In genomic region chr14:105305350-105305749, GRCh38 we compare ENCODE assay signal across 24 cellular contexts. TPM values are rescaled to one million over a fixed set of nuclear protein-coding genes. Genes with fewer than 3 reads are reported as not detected.
A peak's percentile ranks its signal among the peaks of the same experiment; 100 is the strongest.
DNase-seq lines count a peak whose midpoint lies in the region; ATAC-seq, FAIRE-seq and TF ChIP-seq lines count a peak whose summit lies in the region.
"Had no signal": no experiment of that assay in that cellular context is flagged by ENCODE, and none has a peak within 500 bp of the region (broad histone marks: within the 10 kb centered on the region; RNA-seq: fewer than 3 reads in every experiment).

No MANE protein-coding gene starts in this region.

- H3K27ac ChIP-seq in PC-3 (ENCODE audit: low read length) = no peak overlapping the region
- H3K27ac ChIP-seq: C4-2B, colonic mucosa had no signal

- no peaks in the 10 kb centered on the region for H4K20me1 ChIP-seq in PC-3 (ENCODE audit: low read length)

- TF ChIP-seq CTCF in PC-3 (conservative IDR thresholded peaks at IDR 0.05; ENCODE audit: low read depth, low read length) = no peak

- no peak overlapping the region for H3K4me2 ChIP-seq in PC-3 (ENCODE audit: low read length)

- H2AFZ ChIP-seq in PC-3 (ENCODE audit: low read length) = no peak overlapping the region

- H3K36me3 Mint-ChIP-seq in activated CD4-positive, alpha-beta T cell treated with anti-CD3 and anti-CD28 coated beads, Interleukin-2, amount 10 ng/mL, durations not matched to agents 24 days and 14 days (ENCODE audit: low read depth) = peaks cover 2% of the 10 kb centered on the region
- peaks cover 12% of the 10 kb centered on the region for H3K36me3 Mint-ChIP-seq in activated CD8-positive, alpha-beta T cell treated with anti-CD3 and anti-CD28 coated beads, Interleukin-2, amount 10 ng/mL, durations not matched to agents 7 days and 5 days (ENCODE audit: low read depth)
- no peaks in the 10 kb centered on the region for H3K36me3 Mint-ChIP-seq in naive thymus-derived CD8-positive, alpha-beta T cell
- H3K36me3 Mint-ChIP-seq: activated naive CD4-positive, alpha-beta T cell treated with anti-CD3 and anti-CD28 coated beads, Interleukin-2, amount 50 U/mL, for 24 hours; brain had no signal

- H3K9me3 ChIP-seq in PC-3 (ENCODE audit: low read length) = no peaks in the 10 kb centered on the region
- H3K9me3 ChIP-seq: colonic mucosa had no signal

- peak overlapping the region; percentile 67 for H3K27ac Mint-ChIP-seq in activated CD4-positive, alpha-beta T cell treated with anti-CD3 and anti-CD28 coated beads, Interleukin-2, amount 10 ng/mL, durations not matched to agents 24 days and 14 days
- peak overlapping the region; percentile 94 for H3K27ac Mint-ChIP-seq in activated CD8-positive, alpha-beta T cell treated with anti-CD3 and anti-CD28 coated beads, Interleukin-2, amount 10 ng/mL, durations not matched to agents 7 days and 5 days
- peak overlapping the region; percentile 81 to 95 (median 92) for H3K27ac Mint-ChIP-seq in naive thymus-derived CD8-positive, alpha-beta T cell
- H3K27ac Mint-ChIP-seq: nephron had no signal

- no peak overlapping the region for H3K4me3 ChIP-seq in PC-3 (ENCODE audit: low read length)
- H3K4me3 ChIP-seq: colonic mucosa had no signal

- ATAC-seq in activated CD8-positive, alpha-beta T cell treated with anti-CD3 and anti-CD28 coated beads, Interleukin-2, amount 10 ng/mL, durations not matched to agents 7 days and 5 days = no peak
- ATAC-seq in naive thymus-derived CD8-positive, alpha-beta T cell = no peak
- ATAC-seq in HG02840 (IDR thresholded peaks at IDR 0.05; ENCODE audit: low FRiP score, unreplicated experiment) (no peak), PC-3 (no peak), HG03520 (IDR thresholded peaks at IDR 0.05; ENCODE audit: unreplicated experiment) (no peak)

- H3K36me3 ChIP-seq in PC-3 (ENCODE audit: low read depth, low read length) = no peaks in the 10 kb centered on the region
- H3K36me3 ChIP-seq: colonic mucosa had no signal

- H3K79me2 ChIP-seq in PC-3 (ENCODE audit: low read length) = peaks cover under 1% of the 10 kb centered on the region; the same call in 1 of the 2 replicates

- no peaks in the 10 kb centered on the region for H3K9me2 ChIP-seq in PC-3 (replicated peaks; ENCODE audit: low read length)

- POLR2A ChIA-PET in activated CD8-positive, alpha-beta T cell treated with anti-CD3 and anti-CD28 coated beads, Interleukin-2, amount 10 ng/mL, durations not matched to agents 7 days and 5 days (lab: Charles Lee) = interaction anchor here (0.9 to 1.8 kb wide), 3 partner anchors 9 to 57 kb away, joined by 3 to 12 read pairs (median 4); partner anchors contain the start of genes BTBD6 and PACS2
- POLR2A ChIA-PET in naive thymus-derived CD8-positive, alpha-beta T cell (lab: Charles Lee) = interaction anchor here (0.8 to 7.3 kb wide), 3 partner anchors 8 to 106 kb away, joined by 3 to 114 read pairs (median 3); partner anchors contain the start of gene PACS2
- POLR2A ChIA-PET in PC-3 (lab: Charles Lee; ENCODE audit: unreplicated experiment) = no interaction called here

- peak; percentile 9 for FAIRE-seq in HTR-8/SVneo (lab: Jason Lieb, UNC)
- FAIRE-seq: A204.1, endothelial cell of umbilical vein had no signal

- no peaks in the 10 kb centered on the region for H3K9me3 Mint-ChIP-seq in activated CD4-positive, alpha-beta T cell treated with anti-CD3 and anti-CD28 coated beads, Interleukin-2, amount 10 ng/mL, durations not matched to agents 24 days and 14 days
- no peaks in the 10 kb centered on the region for H3K9me3 Mint-ChIP-seq in activated CD8-positive, alpha-beta T cell treated with anti-CD3 and anti-CD28 coated beads, Interleukin-2, amount 10 ng/mL, durations not matched to agents 7 days and 5 days (ENCODE audit: insufficient read depth)
- H3K9me3 Mint-ChIP-seq in naive thymus-derived CD8-positive, alpha-beta T cell = no peaks in the 10 kb centered on the region
- H3K9me3 Mint-ChIP-seq: activated naive CD4-positive, alpha-beta T cell treated with anti-CD3 and anti-CD28 coated beads, Interleukin-2, amount 50 U/mL, for 24 hours; nephron had no signal

- peak; percentile 73 for DNase-seq in activated CD4-positive, alpha-beta T cell treated with anti-CD3 and anti-CD28 coated beads, Interleukin-2, amount 10 ng/mL, durations not matched to agents 24 days and 14 days
- no peak for DNase-seq in activated CD4-positive, alpha-beta T cell treated with anti-CD3 and anti-CD28 coated beads, Interleukin-2, amount 50 U/mL, for 4 hours
- DNase-seq in HTR-8/SVneo (ENCODE audit: insufficient read length, low spot score) = no peak
- DNase-seq in activated CD8-positive, alpha-beta T cell treated with anti-CD3 and anti-CD28 coated beads, Interleukin-2, amount 10 ng/mL, durations not matched to agents 7 days and 5 days = peak; percentile 58
- DNase-seq in naive thymus-derived CD8-positive, alpha-beta T cell = no peak
- DNase-seq in PC-3 = no peak
- DNase-seq: colonic mucosa; DMS79 treated with DMSO at 0.1 percent for 48 hours; foreskin fibroblast; kidney glomerular epithelial cell; mesenchymal stem cell; NCI-H2029; NCI-H446 treated with DMSO at 0.1 percent for 48 hours; posterior cingulate gyrus; RPMI8226; stimulated activated CD4-positive, alpha-beta T cell treated with anti-CD3 and anti-CD28 coated beads, Interleukin-4, amount 100 ng/mL, for 24 hours had no signal

- intact Hi-C loops in activated CD4-positive, alpha-beta T cell treated with anti-CD3 and anti-CD28 coated beads, Interleukin-2, amount 10 ng/mL, durations not matched to agents 24 days and 14 days (cut with micrococcal nuclease) = no loop called here
- intact Hi-C loops in PC-3 (cut with micrococcal nuclease) = no loop called here

- H3F3A ChIP-seq in PC-3 (ENCODE audit: low read length, unreplicated experiment) = no peaks in the 10 kb centered on the region

- no peaks in the 10 kb centered on the region for H3K4me1 ChIP-seq in PC-3 (ENCODE audit: insufficient read depth, low read length)
- H3K4me1 ChIP-seq: colonic mucosa had no signal

- no peaks in the 10 kb centered on the region for H3K27me3 Mint-ChIP-seq in activated CD4-positive, alpha-beta T cell treated with anti-CD3 and anti-CD28 coated beads, Interleukin-2, amount 10 ng/mL, durations not matched to agents 24 days and 14 days
- no peaks in the 10 kb centered on the region for H3K27me3 Mint-ChIP-seq in activated CD8-positive, alpha-beta T cell treated with anti-CD3 and anti-CD28 coated beads, Interleukin-2, amount 10 ng/mL, durations not matched to agents 7 days and 5 days (ENCODE audit: low read depth)
- no peaks in the 10 kb centered on the region for H3K27me3 Mint-ChIP-seq in naive thymus-derived CD8-positive, alpha-beta T cell
- H3K27me3 Mint-ChIP-seq: activated naive CD4-positive, alpha-beta T cell treated with anti-CD3 and anti-CD28 coated beads, Interleukin-2, amount 50 U/mL, for 24 hours had no signal

- CTCF ChIA-PET in activated CD8-positive, alpha-beta T cell treated with anti-CD3 and anti-CD28 coated beads, Interleukin-2, amount 10 ng/mL, durations not matched to agents 7 days and 5 days (lab: Charles Lee) = interaction anchor here (0.5 to 1.4 kb wide), 6 partner anchors 9 to 47 kb away, joined by 3 to 4 read pairs (median 3); partner anchors contain the start of gene PACS2
- CTCF ChIA-PET in PC-3 (lab: Charles Lee) = no interaction called here

- H3K4me1 Mint-ChIP-seq in activated CD4-positive, alpha-beta T cell treated with anti-CD3 and anti-CD28 coated beads, Interleukin-2, amount 10 ng/mL, durations not matched to agents 24 days and 14 days = peaks cover 23% of the 10 kb centered on the region
- peaks cover 36% of the 10 kb centered on the region for H3K4me1 Mint-ChIP-seq in activated CD8-positive, alpha-beta T cell treated with anti-CD3 and anti-CD28 coated beads, Interleukin-2, amount 10 ng/mL, durations not matched to agents 7 days and 5 days (ENCODE audit: low read depth)
- H3K4me1 Mint-ChIP-seq in naive thymus-derived CD8-positive, alpha-beta T cell = peaks cover 12 to 30% (median 22%) of the 10 kb centered on the region in 4 donors
- H3K4me1 Mint-ChIP-seq: nephron had no signal

- BruUV-seq in PC-3 (replicated peaks; lab: Mats Ljungman, UMichigan) = no TSS peak

- no peak overlapping the region for H3K4me3 Mint-ChIP-seq in activated CD4-positive, alpha-beta T cell treated with anti-CD3 and anti-CD28 coated beads, Interleukin-2, amount 10 ng/mL, durations not matched to agents 24 days and 14 days
- H3K4me3 Mint-ChIP-seq in activated CD8-positive, alpha-beta T cell treated with anti-CD3 and anti-CD28 coated beads, Interleukin-2, amount 10 ng/mL, durations not matched to agents 7 days and 5 days = no peak overlapping the region
- peak overlapping the region in 5 of 10 donors; percentile 31 to 63 (median 58) for H3K4me3 Mint-ChIP-seq in naive thymus-derived CD8-positive, alpha-beta T cell
- H3K4me3 Mint-ChIP-seq: activated naive CD4-positive, alpha-beta T cell treated with anti-CD3 and anti-CD28 coated beads, Interleukin-2, amount 50 U/mL, for 24 hours; brain; nephron had no signal

- H3K27me3 ChIP-seq in PC-3 (ENCODE audit: low read length) = no peaks in the 10 kb centered on the region
- H3K27me3 ChIP-seq: colonic mucosa had no signal

- H3K9ac ChIP-seq in PC-3 (ENCODE audit: low read length) = no peak overlapping the region

RNA-seq across cellular contexts. Expression of gene BRF1, which starts 4.5 kb away (rescaled TPM):
- 42.4 and 46.6 TPM in 2 replicates for total RNA-seq in activated CD4-positive, alpha-beta T cell treated with anti-CD3 and anti-CD28 coated beads, Interleukin-2, amount 10 ng/mL, durations not matched to agents 24 days and 14 days
- 10 to 100 TPM; 42.1 to 44.7 TPM for total RNA-seq in activated CD8-positive, alpha-beta T cell treated with anti-CD3 and anti-CD28 coated beads, Interleukin-2, amount 10 ng/mL, durations not matched to agents 7 days and 5 days
- 10 to 100 TPM; 52.4 to 63.5 TPM for total RNA-seq in naive thymus-derived CD8-positive, alpha-beta T cell
- 10 to 100 TPM in 1 of 3 donors, 1 to 10 TPM in 2; 7.1 to 10.9 (median 9.2) TPM for polyA plus RNA-seq in naive thymus-derived CD8-positive, alpha-beta T cell
- 55.8 and 86.1 TPM in 2 replicates for total RNA-seq in PC-3 (2014; rRNA removed)

RNA-seq across cellular contexts. Expression of gene PACS2, which starts 9.2 kb away (rescaled TPM):
- 31.5 and 33.9 TPM in 2 replicates for total RNA-seq in activated CD4-positive, alpha-beta T cell treated with anti-CD3 and anti-CD28 coated beads, Interleukin-2, amount 10 ng/mL, durations not matched to agents 24 days and 14 days
- total RNA-seq in activated CD8-positive, alpha-beta T cell treated with anti-CD3 and anti-CD28 coated beads, Interleukin-2, amount 10 ng/mL, durations not matched to agents 7 days and 5 days = 10 to 100 TPM; 32.9 to 38.5 TPM
- 10 to 100 TPM; 81.5 to 82.1 TPM for total RNA-seq in naive thymus-derived CD8-positive, alpha-beta T cell
- 1 to 10 TPM; 1.7 to 6.1 (median 2.3) TPM for polyA plus RNA-seq in naive thymus-derived CD8-positive, alpha-beta T cell
- total RNA-seq in PC-3 (2014; rRNA removed) = 56.0 and 62.0 TPM in 2 replicates

RNA-seq across cellular contexts. Expression of gene BTBD6, which starts 57.0 kb away (rescaled TPM):
- 39.8 and 40.1 TPM in 2 replicates for total RNA-seq in activated CD4-positive, alpha-beta T cell treated with anti-CD3 and anti-CD28 coated beads, Interleukin-2, amount 10 ng/mL, durations not matched to agents 24 days and 14 days
- 10 to 100 TPM; 53.7 to 59.8 TPM for total RNA-seq in activated CD8-positive, alpha-beta T cell treated with anti-CD3 and anti-CD28 coated beads, Interleukin-2, amount 10 ng/mL, durations not matched to agents 7 days and 5 days
- total RNA-seq in naive thymus-derived CD8-positive, alpha-beta T cell = 10 to 100 TPM; 42.0 to 42.8 TPM
- 10 to 100 TPM in 2 of 3 donors, 1 to 10 TPM in 1; 5.5 to 15.6 (median 14.9) TPM for polyA plus RNA-seq in naive thymus-derived CD8-positive, alpha-beta T cell
- total RNA-seq in PC-3 (2014; rRNA removed) = 104 and 119 TPM in 2 replicates

Comparison
In these comparisons a context has a peak if more than half of its experiments do, and no peak if none do; other contexts are left out.
1. DNase-seq: peak in activated CD4-positive, alpha-beta T cell treated with anti-CD3 and anti-CD28 coated beads, Interleukin-2, amount 10 ng/mL, durations not matched to agents 24 days and 14 days (single experiment) and activated CD8-positive, alpha-beta T cell treated with anti-CD3 and anti-CD28 coated beads, Interleukin-2, amount 10 ng/mL, durations not matched to agents 7 days and 5 days (single experiment); none in activated CD4-positive, alpha-beta T cell treated with anti-CD3 and anti-CD28 coated beads, Interleukin-2, amount 50 U/mL, for 4 hours (0 of 2), HTR-8/SVneo (single experiment), naive thymus-derived CD8-positive, alpha-beta T cell (0 of 10) and PC-3 (single experiment).
2. Peak in every context shown above with its lines, with median percentiles within 50 percentile points of each other: H3K27ac Mint-ChIP-seq.